In genomic region chr1:169485427-169486280, GRCh38 we compare ENCODE assay signal across 1 cellular context.
TF ChIP-seq lines count a peak whose summit lies in the region.

Gene SLC19A2, minus strand, starts transcription at chr1:169485944. Its CDS starts 178 bp downstream, at chr1:169485766.

TF ChIP-seq in WTC11, 78 proteins besides CTCF, POLR2A, EP300 and RAD21 (continued from another document):
- TF ChIP-seq IRF1 (CRISPR knock-in tag; IDR thresholded peaks at IDR 0.05) (0 out of 2 replicates have a peak, but pooled peaks have one; percentile 36), ZNF532 (CRISPR knock-in tag; IDR thresholded peaks at IDR 0.05; ENCODE audit: borderline replicate concordance) (no peak), GTF2I (CRISPR knock-in tag; conservative IDR thresholded peaks at IDR 0.05) (no peak), NR3C1 (CRISPR knock-in tag; conservative IDR thresholded peaks at IDR 0.05; ENCODE audit: low read depth) (no peak), USF1 (CRISPR knock-in tag; IDR thresholded peaks at IDR 0.05) (peak; percentile 52; the same call in 1 of the 2 replicates), USF2 (CRISPR knock-in tag; IDR thresholded peaks at IDR 0.05) (peak; percentile 77)
